ENCODE assay signal across 8 cellular contexts in the genomic region with DNA sequence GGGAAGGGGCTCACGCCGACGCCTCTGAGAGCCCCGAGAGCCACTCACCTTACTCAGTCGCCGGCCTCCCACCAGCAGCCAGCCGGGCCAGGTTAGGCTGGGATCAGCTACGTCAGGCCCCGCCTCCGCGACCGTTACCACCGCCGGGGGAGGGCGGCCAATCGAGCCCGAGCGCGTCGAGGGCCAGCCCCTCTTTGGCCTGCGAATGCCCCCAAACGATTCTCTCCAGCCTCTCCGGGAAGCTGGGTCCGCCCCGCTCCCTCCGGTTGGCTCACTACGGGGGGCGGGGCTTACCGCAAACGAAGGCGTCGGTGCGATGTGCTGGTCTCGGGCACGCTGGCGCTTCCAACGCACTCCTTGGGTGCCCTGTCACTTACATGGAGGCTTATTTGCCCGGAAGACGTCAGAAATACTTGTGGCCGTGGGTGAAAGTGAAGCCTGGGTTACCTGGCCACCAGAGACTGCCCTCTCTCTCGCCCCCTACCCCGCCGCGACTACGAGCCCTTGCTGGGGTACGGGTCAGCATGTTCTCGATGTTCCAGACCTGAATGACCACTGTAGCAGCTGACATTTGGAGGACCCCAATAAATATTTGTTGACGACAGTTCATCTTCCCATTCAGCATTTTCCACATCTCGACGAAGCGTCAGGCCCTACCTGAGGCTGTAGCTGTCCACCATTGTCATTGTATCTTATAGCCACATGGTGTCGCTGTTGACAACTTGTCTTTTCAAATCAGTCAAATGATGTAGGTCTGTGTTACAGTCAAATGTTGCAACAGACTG. TPM values are rescaled to one million over a fixed set of nuclear protein-coding genes. Genes with fewer than 3 reads are reported as not detected.
A peak's percentile ranks its signal among the peaks of the same experiment; 100 is the strongest.
DNase-seq lines count a peak whose midpoint lies in the region; TF ChIP-seq lines count a peak whose summit lies in the region.

CEP70 (minus strand) TSS at position 111 of the 785 bp plus-strand sequence. CDS start 21,333 bp downstream, outside the sequence.

- H3K23me2 ChIP-seq in H9 (ENCODE audit: insufficient read length, low read depth, low read length, poor library complexity, severe bottlenecking): peaks cover 7% of the 10 kb centered on the region

- no peaks in the 10 kb centered on the region for H3K36me3 ChIP-seq in parathyroid adenoma (ENCODE audit: control insufficient read depth, insufficient read depth, low read length)

- H2AFZ ChIP-seq in H9 (ENCODE audit: low read length): peak within 1 kb of the TSS; percentile 43
- peak within 1 kb of the TSS; percentile 97 for H2AFZ ChIP-seq in parathyroid adenoma

- TF ChIP-seq CTCF in H9 (conservative IDR thresholded peaks at IDR 0.05) (peak; percentile 95), parathyroid adenoma (IDR thresholded peaks at IDR 0.05) (peak; percentile 96), type B pancreatic cell (conservative IDR thresholded peaks at IDR 0.05) (peak; percentile 99)

- H3K4me1 ChIP-seq in H9 (ENCODE audit: insufficient read depth, low read length) (no peaks in the 10 kb centered on the region), parathyroid adenoma (peaks cover 5% of the 10 kb centered on the region)

- H3K23ac ChIP-seq in H9 (ENCODE audit: insufficient read length, low read depth, low read length): no peak within 1 kb of the TSS

- H3K9ac ChIP-seq in H9 (ENCODE audit: extremely low read depth, insufficient read length, low read length) (peak within 1 kb of the TSS; percentile 53), parathyroid adenoma (peak within 1 kb of the TSS; percentile 87)

- no peak within 1 kb of the TSS for H3K56ac ChIP-seq in H9 (ENCODE audit: insufficient read length, low read depth, low read length)

- H3K4me2 ChIP-seq in H9 (ENCODE audit: insufficient read depth, insufficient read length, low read length): peak within 1 kb of the TSS; percentile 89
- H3K4me2 ChIP-seq in parathyroid adenoma (ENCODE audit: low read length): peak within 1 kb of the TSS; percentile 80

- H3K4me3 Mint-ChIP-seq in H9: peak within 1 kb of the TSS; percentile 85 to 93
- H3K4me3 Mint-ChIP-seq in type B pancreatic cell: peak within 1 kb of the TSS; percentile 97

- no peaks in the 10 kb centered on the region for H3K79me2 ChIP-seq in H9 (ENCODE audit: insufficient read depth, low read length)
- H3K79me2 ChIP-seq in parathyroid adenoma: peaks cover 9% of the 10 kb centered on the region

- no peak within 1 kb of the TSS for H4K5ac ChIP-seq in H9 (ENCODE audit: insufficient read length, low read depth, low read length)

- no peaks in the 10 kb centered on the region for H3K27me3 Mint-ChIP-seq in H9 (ENCODE audit: low read depth)
- no peaks in the 10 kb centered on the region for H3K27me3 Mint-ChIP-seq in type B pancreatic cell

- H3K27ac ChIP-seq in H9 (ENCODE audit: insufficient read length, low read depth, low read length) (peak within 1 kb of the TSS; percentile 17), parathyroid adenoma (peak within 1 kb of the TSS; percentile 96)

- peak within 1 kb of the TSS; percentile 73 for H3K4me3 ChIP-seq in parathyroid adenoma (ENCODE audit: low read depth, low read length)

- H3K27me3 ChIP-seq in H9 (ENCODE audit: insufficient read depth, low read length) (no peaks in the 10 kb centered on the region), parathyroid adenoma (ENCODE audit: control insufficient read depth, insufficient read depth, low read length) (no peaks in the 10 kb centered on the region)

- H3T11ph ChIP-seq in H9 (ENCODE audit: low read length): no peak within 1 kb of the TSS

- H2BK20ac ChIP-seq in H9 (ENCODE audit: low read depth, low read length, poor library complexity, severe bottlenecking): no peak within 1 kb of the TSS

- WGBS in H9 (ENCODE audit: extremely low coverage, insufficient read length, low lambda C conversion rate): no CpG with 5 or more reads among the region's 52 CpGs

- H3K4me1 Mint-ChIP-seq in H9 (peaks cover 23 to 28% of the 10 kb centered on the region in 2 experiments), type B pancreatic cell (ENCODE audit: unreplicated experiment) (peaks cover 6% of the 10 kb centered on the region)

- no peak within 1 kb of the TSS for H2BK12ac ChIP-seq in H9 (ENCODE audit: insufficient read length, low read depth, low read length)

- peak within 1 kb of the TSS; percentile 77; the same call in 1 of the 2 replicates for H3K14ac ChIP-seq in H9 (ENCODE audit: insufficient read depth, low read length)

- H3K18ac ChIP-seq in H9 (ENCODE audit: insufficient read length, low read depth, low read length): peak within 1 kb of the TSS; percentile 71

- H2AK5ac ChIP-seq in H9 (ENCODE audit: insufficient read length, low read length): no peak within 1 kb of the TSS

- H3K4ac ChIP-seq in H9 (ENCODE audit: low read depth, low read length): no peak within 1 kb of the TSS

- H2BK15ac ChIP-seq in H9 (ENCODE audit: low read depth, low read length): no peak within 1 kb of the TSS

- peaks cover 7 to 9% of the 10 kb centered on the region in 2 experiments; a peak in 4 of 5 replicates for H3K9me3 Mint-ChIP-seq in H9
- no peaks in the 10 kb centered on the region for H3K9me3 Mint-ChIP-seq in type B pancreatic cell

- DNase-seq in GM03348 (ENCODE audit: low spot score): peak; percentile 96
- peak; percentile 97 for DNase-seq in H9
- peak; percentile 96 for DNase-seq in NAMALWA (ENCODE audit: low spot score)
- DNase-seq in activated effector memory CD4-positive, alpha-beta T cell treated with anti-CD3 and anti-CD28 coated beads, Interleukin-2, amount 50 U/mL, for 16 hours: peak; percentile 96
- peak; percentile 95 for DNase-seq in glomerular visceral epithelial cell (ENCODE audit: extremely low spot score)
- DNase-seq in type B pancreatic cell (ENCODE audit: extremely low spot score, unreplicated experiment): peak; percentile 94
- no peak for DNase-seq in DMS53 treated with DMSO at 0.1 percent for 48 hours (lab: John Stamatoyannopoulos, UW; ENCODE audit: unreplicated experiment)

- H2BK120ac ChIP-seq in H9 (ENCODE audit: low read depth, low read length, poor library complexity, severe bottlenecking): no peak within 1 kb of the TSS

- H3K9me3 ChIP-seq in H9 (ENCODE audit: control insufficient read depth, low read depth, low read length): no peaks in the 10 kb centered on the region
- H3K9me3 ChIP-seq in parathyroid adenoma (ENCODE audit: control insufficient read depth, low read length): no peaks in the 10 kb centered on the region

- no peaks in the 10 kb centered on the region for H3K79me1 ChIP-seq in H9 (ENCODE audit: insufficient read depth, low read depth, low read length, poor library complexity, severe bottlenecking)

- H3K36me3 Mint-ChIP-seq in H9 (ENCODE audit: insufficient read depth in 1 of 3, low read depth in 3 of 3) (peaks cover 0 to 8% (median 5%) of the 10 kb centered on the region in 3 experiments; a peak in 5 of 7 replicates), type B pancreatic cell (no peaks in the 10 kb centered on the region)

- no peak within 1 kb of the TSS for H4K91ac ChIP-seq in H9 (ENCODE audit: insufficient read length, low read depth, low read length)

- H4K20me1 ChIP-seq in H9 (ENCODE audit: control insufficient read depth, insufficient read depth, insufficient read length): no peaks in the 10 kb centered on the region

- H3K27ac Mint-ChIP-seq in H9 (peak within 1 kb of the TSS; percentile 79 to 97 (median 84)), type B pancreatic cell (peak within 1 kb of the TSS; percentile 99)

- H4K8ac ChIP-seq in H9 (replicated peaks; ENCODE audit: insufficient read length, low read depth, low read length): no peak within 1 kb of the TSS

- no peak within 1 kb of the TSS for H2BK5ac ChIP-seq in H9 (ENCODE audit: insufficient read length, low read length)

RNA-seq across cellular contexts. Expression of gene CEP70, which starts in this region (rescaled TPM):
- 31.1 and 32.6 TPM in 2 replicates for total RNA-seq in H9 (2021)
- total RNA-seq in type B pancreatic cell (ENCODE audit: low replicate concordance): 22.8 and 44.3 TPM in 2 replicates
